In genomic region chr2:232309592-232309991, GRCh38 we compare ENCODE assay signal across 11 cellular contexts.
DNase-seq lines count a peak whose midpoint lies in the region; ATAC-seq and TF ChIP-seq lines count a peak whose summit lies in the region.
"Had no signal": no experiment of that assay in that cellular context is flagged by ENCODE, and none has a peak within 500 bp of the region (broad histone marks: within the 10 kb centered on the region; RNA-seq: fewer than 3 reads in every experiment).

No MANE protein-coding gene starts in this region.

- peak overlapping the region; percentile 93 for H3K27ac Mint-ChIP-seq in activated naive CD4-positive, alpha-beta T cell treated with anti-CD3 and anti-CD28 coated beads, Interleukin-2, amount 10 ng/mL, durations not matched to agents 7 days and 5 days
- H3K27ac Mint-ChIP-seq in stimulated activated effector memory CD8-positive, alpha-beta T cell treated with anti-CD3 and anti-CD28 coated beads, Interleukin-12 subunit alpha, Interleukin-12 subunit beta, amount 100 ng/mL, for 72 hours = peak overlapping the region; percentile 50

- DNase-seq in activated naive CD4-positive, alpha-beta T cell treated with anti-CD3 and anti-CD28 coated beads, Interleukin-2, amount 10 ng/mL, durations not matched to agents 7 days and 5 days = peak; percentile 61
- DNase-seq in activated naive CD4-positive, alpha-beta T cell treated with anti-CD3 and anti-CD28 coated beads, Interleukin-2, amount 50 U/mL, for 16 hours = no peak
- no peak for DNase-seq in effector memory CD4-positive, alpha-beta T cell
- no peak for DNase-seq in stimulated activated effector memory CD8-positive, alpha-beta T cell treated with anti-CD3 and anti-CD28 coated beads, Interleukin-12 subunit alpha, Interleukin-12 subunit beta, amount 100 ng/mL, for 72 hours (ENCODE audit: low spot score in 2 of 2)
- DNase-seq in HT-29 (ENCODE audit: low spot score) = no peak
- no peak for DNase-seq in posterior cingulate gyrus
- DNase-seq: NCI-H2107, SHP77, transverse colon had no signal

- peaks cover 5% of the 10 kb centered on the region; the same call in 1 of the 2 replicates for H3K9me3 ChIP-seq in OCI-LY1 (ENCODE audit: low read length)
- H3K9me3 ChIP-seq in effector memory CD4-positive, alpha-beta T cell (ENCODE audit: control insufficient read depth, low read length) = no peaks in the 10 kb centered on the region

- no peak overlapping the region for H3K4me3 Mint-ChIP-seq in activated naive CD4-positive, alpha-beta T cell treated with anti-CD3 and anti-CD28 coated beads, Interleukin-2, amount 10 ng/mL, durations not matched to agents 7 days and 5 days
- peak overlapping the region; percentile 39 for H3K4me3 Mint-ChIP-seq in stimulated activated effector memory CD8-positive, alpha-beta T cell treated with anti-CD3 and anti-CD28 coated beads, Interleukin-12 subunit alpha, Interleukin-12 subunit beta, amount 100 ng/mL, for 72 hours

- H3K4me2 ChIP-seq in OCI-LY1 (ENCODE audit: low read length) = no peak overlapping the region

- no peaks in the 10 kb centered on the region for H3K79me2 ChIP-seq in OCI-LY1 (ENCODE audit: insufficient read depth, low read length)

- peaks cover 71% of the 10 kb centered on the region for H3K4me1 Mint-ChIP-seq in activated naive CD4-positive, alpha-beta T cell treated with anti-CD3 and anti-CD28 coated beads, Interleukin-2, amount 10 ng/mL, durations not matched to agents 7 days and 5 days
- H3K4me1 Mint-ChIP-seq in stimulated activated effector memory CD8-positive, alpha-beta T cell treated with anti-CD3 and anti-CD28 coated beads, Interleukin-12 subunit alpha, Interleukin-12 subunit beta, amount 100 ng/mL, for 72 hours = peaks cover 45% of the 10 kb centered on the region

- no peak for TF ChIP-seq CTCF in OCI-LY1 (IDR thresholded peaks at IDR 0.05; ENCODE audit: low read length)

- no peaks in the 10 kb centered on the region for H4K20me1 ChIP-seq in OCI-LY1 (ENCODE audit: insufficient read depth, low read length)

- peak overlapping the region; percentile 19; the same call in 1 of the 2 replicates for H3K9ac ChIP-seq in OCI-LY1 (ENCODE audit: low read length)

- peaks cover 17% of the 10 kb centered on the region for H3K4me1 ChIP-seq in OCI-LY1 (ENCODE audit: insufficient read depth, low read length, severe bottlenecking)
- H3K4me1 ChIP-seq in effector memory CD4-positive, alpha-beta T cell (ENCODE audit: control insufficient read depth, insufficient read depth, low read length, poor library complexity, severe bottlenecking) = peaks cover 36% of the 10 kb centered on the region
- H3K4me1 ChIP-seq: transverse colon had no signal

- H3K9me2 ChIP-seq in OCI-LY1 (ENCODE audit: low read depth, low read length) = no peaks in the 10 kb centered on the region

- CTCF ChIA-PET in activated naive CD4-positive, alpha-beta T cell treated with anti-CD3 and anti-CD28 coated beads, Interleukin-2, amount 10 ng/mL, durations not matched to agents 7 days and 5 days (lab: Charles Lee) = interaction anchor here (0.9 to 6.5 kb wide), 7 partner anchors 11 to 402 kb away, joined by 3 to 50 read pairs (median 4); no protein-coding TSS in a partner anchor

- no peaks in the 10 kb centered on the region for H3K27me3 Mint-ChIP-seq in activated naive CD4-positive, alpha-beta T cell treated with anti-CD3 and anti-CD28 coated beads, Interleukin-2, amount 10 ng/mL, durations not matched to agents 7 days and 5 days

- no peaks in the 10 kb centered on the region for H3K27me3 ChIP-seq in OCI-LY1 (ENCODE audit: insufficient read depth, low read length)
- no peaks in the 10 kb centered on the region for H3K27me3 ChIP-seq in effector memory CD4-positive, alpha-beta T cell (replicated peaks; ENCODE audit: control insufficient read depth, insufficient read depth, low read length, poor library complexity, severe bottlenecking)
- H3K27me3 ChIP-seq: transverse colon had no signal

- intact Hi-C loops in posterior cingulate gyrus (cut with DNase I) = no loop called here

- no peak overlapping the region for H2AFZ ChIP-seq in OCI-LY1 (ENCODE audit: low read length)

- no peaks in the 10 kb centered on the region for H3F3A ChIP-seq in OCI-LY1 (ENCODE audit: insufficient read depth, low read length)

- peak; percentile 62 for ATAC-seq in stimulated activated effector memory CD8-positive, alpha-beta T cell treated with anti-CD3 and anti-CD28 coated beads, Interleukin-12 subunit alpha, Interleukin-12 subunit beta, amount 100 ng/mL, for 72 hours
- ATAC-seq in GM21786 (IDR thresholded peaks at IDR 0.05; ENCODE audit: unreplicated experiment) = no peak

- no peaks in the 10 kb centered on the region for H3K36me3 ChIP-seq in OCI-LY1 (ENCODE audit: insufficient read depth, low read length)
- no peaks in the 10 kb centered on the region for H3K36me3 ChIP-seq in effector memory CD4-positive, alpha-beta T cell (ENCODE audit: control insufficient read depth, insufficient read depth, low read length)
- H3K36me3 ChIP-seq: transverse colon had no signal

- peaks cover 33% of the 10 kb centered on the region for H3K36me3 Mint-ChIP-seq in activated naive CD4-positive, alpha-beta T cell treated with anti-CD3 and anti-CD28 coated beads, Interleukin-2, amount 10 ng/mL, durations not matched to agents 7 days and 5 days
- H3K36me3 Mint-ChIP-seq in stimulated activated effector memory CD8-positive, alpha-beta T cell treated with anti-CD3 and anti-CD28 coated beads, Interleukin-12 subunit alpha, Interleukin-12 subunit beta, amount 100 ng/mL, for 72 hours = no peaks in the 10 kb centered on the region

- H3K27ac ChIP-seq in OCI-LY1 (ENCODE audit: low read depth, low read length, poor library complexity, severe bottlenecking) = peak overlapping the region; percentile 54
- H3K27ac ChIP-seq in effector memory CD4-positive, alpha-beta T cell (ENCODE audit: insufficient read depth, low read length, poor library complexity, severe bottlenecking) = peak overlapping the region; percentile 9
- H3K27ac ChIP-seq: transverse colon had no signal

- H3K9me3 Mint-ChIP-seq in activated naive CD4-positive, alpha-beta T cell treated with anti-CD3 and anti-CD28 coated beads, Interleukin-2, amount 10 ng/mL, durations not matched to agents 7 days and 5 days = peaks cover 14% of the 10 kb centered on the region
- H3K9me3 Mint-ChIP-seq in stimulated activated effector memory CD8-positive, alpha-beta T cell treated with anti-CD3 and anti-CD28 coated beads, Interleukin-12 subunit alpha, Interleukin-12 subunit beta, amount 100 ng/mL, for 72 hours = no peaks in the 10 kb centered on the region

- H3K4me3 ChIP-seq in OCI-LY1 (ENCODE audit: low read depth, low read length, poor library complexity, severe bottlenecking) = no peak overlapping the region
- H3K4me3 ChIP-seq in effector memory CD4-positive, alpha-beta T cell (ENCODE audit: insufficient read depth, low read depth, low read length, poor library complexity, severe bottlenecking) = no peak overlapping the region
- H3K4me3 ChIP-seq: transverse colon had no signal
